In the genomic region with DNA sequence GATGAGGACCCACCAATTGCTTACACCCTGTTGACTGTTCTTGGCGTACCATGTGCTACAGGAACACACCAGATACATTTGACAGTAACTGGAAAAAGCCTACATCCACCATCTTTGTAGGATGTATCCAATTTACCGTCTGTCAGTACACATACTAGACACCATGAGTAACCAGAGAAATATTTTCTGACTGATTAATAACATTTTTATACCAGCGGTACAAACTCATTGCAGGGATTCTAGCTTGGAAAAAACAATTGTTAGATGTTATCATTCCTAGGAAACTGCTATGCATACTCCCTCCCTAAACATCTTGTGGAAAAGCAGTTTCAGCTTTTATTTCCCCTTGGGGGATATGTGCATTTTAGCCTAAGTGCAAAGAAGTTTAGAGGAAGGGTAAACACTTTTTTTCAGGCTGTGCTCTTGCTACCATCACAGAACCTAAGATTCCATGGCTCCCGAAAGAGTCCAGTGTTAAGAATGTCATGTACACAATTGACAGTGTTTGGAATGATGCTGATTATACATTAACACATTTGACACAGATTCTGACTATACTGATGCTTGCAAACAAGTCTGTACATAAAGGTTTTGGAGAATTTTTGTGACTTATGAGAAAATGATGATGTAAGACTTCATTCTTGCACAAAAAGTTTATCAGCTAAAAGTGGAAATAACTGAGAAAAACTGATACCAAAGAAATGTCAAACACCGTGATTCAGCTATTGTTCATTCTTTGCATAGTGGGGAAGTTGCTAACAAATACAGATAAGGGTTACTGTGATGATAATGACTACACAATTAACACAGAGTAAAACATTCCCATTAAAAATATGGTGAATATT, we compare ENCODE assay signal across 1 cellular context.
TF ChIP-seq lines count a peak whose summit lies in the region.

No MANE protein-coding gene starts in this region.

TF ChIP-seq in GM23338, 12 proteins besides CTCF, POLR2A, EP300 and RAD21:
- TF ChIP-seq, protein P1, sequence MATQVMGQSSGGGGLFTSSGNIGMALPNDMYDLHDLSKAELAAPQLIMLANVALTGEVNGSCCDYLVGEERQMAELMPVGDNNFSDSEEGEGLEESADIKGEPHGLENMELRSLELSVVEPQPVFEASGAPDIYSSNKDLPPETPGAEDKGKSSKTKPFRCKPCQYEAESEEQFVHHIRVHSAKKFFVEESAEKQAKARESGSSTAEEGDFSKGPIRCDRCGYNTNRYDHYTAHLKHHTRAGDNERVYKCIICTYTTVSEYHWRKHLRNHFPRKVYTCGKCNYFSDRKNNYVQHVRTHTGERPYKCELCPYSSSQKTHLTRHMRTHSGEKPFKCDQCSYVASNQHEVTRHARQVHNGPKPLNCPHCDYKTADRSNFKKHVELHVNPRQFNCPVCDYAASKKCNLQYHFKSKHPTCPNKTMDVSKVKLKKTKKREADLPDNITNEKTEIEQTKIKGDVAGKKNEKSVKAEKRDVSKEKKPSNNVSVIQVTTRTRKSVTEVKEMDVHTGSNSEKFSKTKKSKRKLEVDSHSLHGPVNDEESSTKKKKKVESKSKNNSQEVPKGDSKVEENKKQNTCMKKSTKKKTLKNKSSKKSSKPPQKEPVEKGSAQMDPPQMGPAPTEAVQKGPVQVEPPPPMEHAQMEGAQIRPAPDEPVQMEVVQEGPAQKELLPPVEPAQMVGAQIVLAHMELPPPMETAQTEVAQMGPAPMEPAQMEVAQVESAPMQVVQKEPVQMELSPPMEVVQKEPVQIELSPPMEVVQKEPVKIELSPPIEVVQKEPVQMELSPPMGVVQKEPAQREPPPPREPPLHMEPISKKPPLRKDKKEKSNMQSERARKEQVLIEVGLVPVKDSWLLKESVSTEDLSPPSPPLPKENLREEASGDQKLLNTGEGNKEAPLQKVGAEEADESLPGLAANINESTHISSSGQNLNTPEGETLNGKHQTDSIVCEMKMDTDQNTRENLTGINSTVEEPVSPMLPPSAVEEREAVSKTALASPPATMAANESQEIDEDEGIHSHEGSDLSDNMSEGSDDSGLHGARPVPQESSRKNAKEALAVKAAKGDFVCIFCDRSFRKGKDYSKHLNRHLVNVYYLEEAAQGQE (IDR thresholded peaks at IDR 0.05; ENCODE audit: unreplicated experiment): no peak
- TF ChIP-seq, protein P2, sequence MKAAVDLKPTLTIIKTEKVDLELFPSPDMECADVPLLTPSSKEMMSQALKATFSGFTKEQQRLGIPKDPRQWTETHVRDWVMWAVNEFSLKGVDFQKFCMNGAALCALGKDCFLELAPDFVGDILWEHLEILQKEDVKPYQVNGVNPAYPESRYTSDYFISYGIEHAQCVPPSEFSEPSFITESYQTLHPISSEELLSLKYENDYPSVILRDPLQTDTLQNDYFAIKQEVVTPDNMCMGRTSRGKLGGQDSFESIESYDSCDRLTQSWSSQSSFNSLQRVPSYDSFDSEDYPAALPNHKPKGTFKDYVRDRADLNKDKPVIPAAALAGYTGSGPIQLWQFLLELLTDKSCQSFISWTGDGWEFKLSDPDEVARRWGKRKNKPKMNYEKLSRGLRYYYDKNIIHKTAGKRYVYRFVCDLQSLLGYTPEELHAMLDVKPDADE (IDR thresholded peaks at IDR 0.05): no peak
- TF ChIP-seq CREB1 (CRISPR knock-in tag; IDR thresholded peaks at IDR 0.05; ENCODE audit: low read depth): no peak
- TF ChIP-seq EZH2phosphoT487 (IDR thresholded peaks at IDR 0.05; ENCODE audit: unreplicated experiment): no peak
- TF ChIP-seq EZH2 (IDR thresholded peaks at IDR 0.05; ENCODE audit: low read depth, unreplicated experiment): no peak
- TF ChIP-seq ZNF114 (CRISPR knock-in tag; IDR thresholded peaks at IDR 0.05): no peak
- no peak for TF ChIP-seq STAT1 (IDR thresholded peaks at IDR 0.05; ENCODE audit: unreplicated experiment)
- no peak for TF ChIP-seq JUNB (IDR thresholded peaks at IDR 0.05; ENCODE audit: unreplicated experiment)
- TF ChIP-seq, protein P3, sequence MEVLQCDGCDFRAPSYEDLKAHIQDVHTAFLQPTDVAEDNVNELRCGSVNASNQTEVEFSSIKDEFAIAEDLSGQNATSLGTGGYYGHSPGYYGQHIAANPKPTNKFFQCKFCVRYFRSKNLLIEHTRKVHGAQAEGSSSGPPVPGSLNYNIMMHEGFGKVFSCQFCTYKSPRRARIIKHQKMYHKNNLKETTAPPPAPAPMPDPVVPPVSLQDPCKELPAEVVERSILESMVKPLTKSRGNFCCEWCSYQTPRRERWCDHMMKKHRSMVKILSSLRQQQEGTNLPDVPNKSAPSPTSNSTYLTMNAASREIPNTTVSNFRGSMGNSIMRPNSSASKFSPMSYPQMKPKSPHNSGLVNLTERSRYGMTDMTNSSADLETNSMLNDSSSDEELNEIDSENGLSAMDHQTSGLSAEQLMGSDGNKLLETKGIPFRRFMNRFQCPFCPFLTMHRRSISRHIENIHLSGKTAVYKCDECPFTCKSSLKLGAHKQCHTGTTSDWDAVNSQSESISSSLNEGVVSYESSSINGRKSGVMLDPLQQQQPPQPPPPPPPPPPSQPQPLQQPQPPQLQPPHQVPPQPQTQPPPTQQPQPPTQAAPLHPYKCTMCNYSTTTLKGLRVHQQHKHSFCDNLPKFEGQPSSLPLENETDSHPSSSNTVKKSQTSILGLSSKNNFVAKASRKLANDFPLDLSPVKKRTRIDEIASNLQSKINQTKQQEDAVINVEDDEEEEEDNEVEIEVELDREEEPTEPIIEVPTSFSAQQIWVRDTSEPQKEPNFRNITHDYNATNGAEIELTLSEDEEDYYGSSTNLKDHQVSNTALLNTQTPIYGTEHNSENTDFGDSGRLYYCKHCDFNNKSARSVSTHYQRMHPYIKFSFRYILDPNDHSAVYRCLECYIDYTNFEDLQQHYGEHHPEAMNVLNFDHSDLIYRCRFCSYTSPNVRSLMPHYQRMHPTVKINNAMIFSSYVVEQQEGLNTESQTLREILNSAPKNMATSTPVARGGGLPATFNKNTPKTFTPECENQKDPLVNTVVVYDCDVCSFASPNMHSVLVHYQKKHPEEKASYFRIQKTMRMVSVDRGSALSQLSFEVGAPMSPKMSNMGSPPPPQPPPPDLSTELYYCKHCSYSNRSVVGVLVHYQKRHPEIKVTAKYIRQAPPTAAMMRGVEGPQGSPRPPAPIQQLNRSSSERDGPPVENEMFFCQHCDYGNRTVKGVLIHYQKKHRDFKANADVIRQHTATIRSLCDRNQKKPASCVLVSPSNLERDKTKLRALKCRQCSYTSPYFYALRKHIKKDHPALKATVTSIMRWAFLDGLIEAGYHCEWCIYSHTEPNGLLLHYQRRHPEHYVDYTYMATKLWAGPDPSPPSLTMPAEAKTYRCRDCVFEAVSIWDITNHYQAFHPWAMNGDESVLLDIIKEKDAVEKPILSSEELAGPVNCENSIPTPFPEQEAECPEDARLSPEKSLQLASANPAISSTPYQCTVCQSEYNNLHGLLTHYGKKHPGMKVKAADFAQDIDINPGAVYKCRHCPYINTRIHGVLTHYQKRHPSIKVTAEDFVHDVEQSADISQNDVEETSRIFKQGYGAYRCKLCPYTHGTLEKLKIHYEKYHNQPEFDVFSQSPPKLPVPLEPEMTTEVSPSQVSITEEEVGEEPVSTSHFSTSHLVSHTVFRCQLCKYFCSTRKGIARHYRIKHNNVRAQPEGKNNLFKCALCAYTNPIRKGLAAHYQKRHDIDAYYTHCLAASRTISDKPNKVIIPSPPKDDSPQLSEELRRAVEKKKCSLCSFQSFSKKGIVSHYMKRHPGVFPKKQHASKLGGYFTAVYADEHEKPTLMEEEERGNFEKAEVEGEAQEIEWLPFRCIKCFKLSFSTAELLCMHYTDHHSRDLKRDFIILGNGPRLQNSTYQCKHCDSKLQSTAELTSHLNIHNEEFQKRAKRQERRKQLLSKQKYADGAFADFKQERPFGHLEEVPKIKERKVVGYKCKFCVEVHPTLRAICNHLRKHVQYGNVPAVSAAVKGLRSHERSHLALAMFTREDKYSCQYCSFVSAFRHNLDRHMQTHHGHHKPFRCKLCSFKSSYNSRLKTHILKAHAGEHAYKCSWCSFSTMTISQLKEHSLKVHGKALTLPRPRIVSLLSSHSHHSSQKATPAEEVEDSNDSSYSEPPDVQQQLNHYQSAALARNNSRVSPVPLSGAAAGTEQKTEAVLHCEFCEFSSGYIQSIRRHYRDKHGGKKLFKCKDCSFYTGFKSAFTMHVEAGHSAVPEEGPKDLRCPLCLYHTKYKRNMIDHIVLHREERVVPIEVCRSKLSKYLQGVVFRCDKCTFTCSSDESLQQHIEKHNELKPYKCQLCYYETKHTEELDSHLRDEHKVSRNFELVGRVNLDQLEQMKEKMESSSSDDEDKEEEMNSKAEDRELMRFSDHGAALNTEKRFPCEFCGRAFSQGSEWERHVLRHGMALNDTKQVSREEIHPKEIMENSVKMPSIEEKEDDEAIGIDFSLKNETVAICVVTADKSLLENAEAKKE (CRISPR knock-in tag; IDR thresholded peaks at IDR 0.05): no peak
- TF ChIP-seq NANOG (IDR thresholded peaks at IDR 0.05; ENCODE audit: borderline replicate concordance): no peak
- TF ChIP-seq POLR2AphosphoS5 (IDR thresholded peaks at IDR 0.05; ENCODE audit: low read depth): no peak
- TF ChIP-seq ZNF331 (CRISPR knock-in tag; IDR thresholded peaks at IDR 0.05; ENCODE audit: low read depth): no peak
